In genomic region chr2:224887159-224887558, GRCh38 we compare ENCODE assay signal across 12 cellular contexts.
A peak's percentile ranks its signal among the peaks of the same experiment; 100 is the strongest.
DNase-seq lines count a peak whose midpoint lies in the region; ATAC-seq and TF ChIP-seq lines count a peak whose summit lies in the region.
"Had no signal": no experiment of that assay in that cellular context is flagged by ENCODE, and none has a peak within 500 bp of the region (broad histone marks: within the 10 kb centered on the region; RNA-seq: fewer than 3 reads in every experiment).

No MANE protein-coding gene starts in this region.

- peak overlapping the region; percentile 74; the same call in 1 of the 2 replicates for H3K27ac ChIP-seq in OCI-LY3 (ENCODE audit: low read length)

- H3K9ac ChIP-seq in OCI-LY3 (ENCODE audit: low read length), result no peak overlapping the region; the same call in 1 of the 2 replicates

- peaks cover 18% of the 10 kb centered on the region for H3K36me3 ChIP-seq in OCI-LY3 (replicated peaks; ENCODE audit: low read depth, low read length)

- no peak overlapping the region for H2AFZ ChIP-seq in OCI-LY3 (ENCODE audit: low read depth, low read length)

- peaks cover 53% of the 10 kb centered on the region for H3K4me1 ChIP-seq in OCI-LY3 (ENCODE audit: low read length)

- in situ Hi-C loops in GM13976 (cut with MboI; ENCODE audit: low sequenced_read_pairs, unreplicated experiment), result no loop called here

- H3K27me3 ChIP-seq in OCI-LY3 (ENCODE audit: low read depth, low read length), result no peaks in the 10 kb centered on the region

- ATAC-seq in GM21737 (IDR thresholded peaks at IDR 0.05; ENCODE audit: unreplicated experiment), result no peak
- ATAC-seq: Right ventricle myocardium inferior had no signal

- no peak for TF ChIP-seq POLR2A in erythroblast (IDR thresholded peaks at IDR 0.05; ENCODE audit: low read length)

- peaks cover 5% of the 10 kb centered on the region for H3K79me2 ChIP-seq in OCI-LY3 (ENCODE audit: low read length)

- H4K20me1 ChIP-seq in OCI-LY3 (ENCODE audit: insufficient read depth, low read length), result no peaks in the 10 kb centered on the region

- DNase-seq in AG10803 (ENCODE audit: low read depth), result peak; percentile 96
- DNase-seq in GM13976 (ENCODE audit: low spot score), result no peak
- peak; percentile 1 to 12 for DNase-seq in erythroblast (lab: John Stamatoyannopoulos, UW)
- no peak for DNase-seq in stimulated activated CD4-positive, alpha-beta T cell treated with anti-CD3 and anti-CD28 coated beads, Interleukin-2, amount 100 ng/mL, for 48 hours
- no peak for DNase-seq in NCI-H2171 (lab: John Stamatoyannopoulos, UW)
- no peak for DNase-seq in T-helper 9 cell
- DNase-seq: NCI-H1417; retina; stimulated activated CD8-positive, alpha-beta memory T cell treated with anti-CD3 and anti-CD28 coated beads, Interleukin-4, amount 100 ng/mL, for 48 hours had no signal

- peak overlapping the region; percentile 78 for H3K4me2 ChIP-seq in OCI-LY3 (ENCODE audit: low read length)

- TF ChIP-seq CTCF in AG10803 (conservative IDR thresholded peaks at IDR 0.05; ENCODE audit: low read length), result peak; percentile 88
- TF ChIP-seq CTCF in GM13976 (IDR thresholded peaks at IDR 0.05; ENCODE audit: borderline replicate concordance, control extremely low read depth, extremely low read depth, insufficient read depth, missing control alignments), result peak; percentile 29
- TF ChIP-seq CTCF in OCI-LY3 (IDR thresholded peaks at IDR 0.05; ENCODE audit: low read depth, low read length), result peak; percentile 49

- no peaks in the 10 kb centered on the region for H3K9me3 ChIP-seq in OCI-LY3 (ENCODE audit: insufficient read depth, low read length)

- no peak overlapping the region for H3K4me3 ChIP-seq in AG10803 (ENCODE audit: low read length)
- no peak overlapping the region for H3K4me3 ChIP-seq in OCI-LY3 (ENCODE audit: low read length)

Comparison
In these comparisons a context has a peak if more than half of its experiments do, and no peak if none do; other contexts are left out.
1. DNase-seq: peak in AG10803 (single experiment) and erythroblast (2 of 2); none in GM13976 (single experiment), stimulated activated CD4-positive, alpha-beta T cell treated with anti-CD3 and anti-CD28 coated beads, Interleukin-2, amount 100 ng/mL, for 48 hours (0 of 2), NCI-H2171 (single experiment) and T-helper 9 cell (single experiment).
2. CTCF ChIP-seq: peak in every context shown above with its lines; median percentile 88 in AG10803; 49 in OCI-LY3; 29 in GM13976.